In the genomic region with DNA sequence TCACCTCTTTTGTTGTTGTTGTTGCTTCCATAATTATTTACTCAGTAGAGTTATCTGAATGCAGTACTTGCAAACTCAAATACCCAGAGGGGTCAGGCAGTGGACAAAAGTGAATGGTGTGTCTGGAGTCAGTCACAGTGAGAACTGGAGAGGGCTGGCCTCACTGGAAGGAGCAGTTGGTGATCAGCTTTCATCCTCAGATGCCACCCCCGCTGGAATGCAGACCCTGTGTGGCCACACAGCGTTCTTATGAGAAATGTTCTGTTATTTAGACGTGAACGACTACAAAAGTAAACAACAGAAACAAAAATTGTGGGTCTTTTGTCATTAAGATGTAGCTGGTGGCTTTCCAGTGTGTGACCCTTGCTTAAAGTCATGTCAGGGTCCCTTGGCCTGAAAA, we compare ENCODE assay signal across 2 cellular contexts.
A peak's percentile ranks its signal among the peaks of the same experiment; 100 is the strongest.
TF ChIP-seq lines count a peak whose summit lies in the region.

No MANE protein-coding gene starts in this region.

TF ChIP-seq in GM23338, 12 proteins besides CTCF, POLR2A, EP300 and RAD21:
- no peak for TF ChIP-seq EZH2phosphoT487 (IDR thresholded peaks at IDR 0.05; ENCODE audit: unreplicated experiment)
- no peak for TF ChIP-seq JUNB (IDR thresholded peaks at IDR 0.05; ENCODE audit: unreplicated experiment)
- no peak for TF ChIP-seq STAT1 (IDR thresholded peaks at IDR 0.05; ENCODE audit: unreplicated experiment)
- TF ChIP-seq, protein P1, sequence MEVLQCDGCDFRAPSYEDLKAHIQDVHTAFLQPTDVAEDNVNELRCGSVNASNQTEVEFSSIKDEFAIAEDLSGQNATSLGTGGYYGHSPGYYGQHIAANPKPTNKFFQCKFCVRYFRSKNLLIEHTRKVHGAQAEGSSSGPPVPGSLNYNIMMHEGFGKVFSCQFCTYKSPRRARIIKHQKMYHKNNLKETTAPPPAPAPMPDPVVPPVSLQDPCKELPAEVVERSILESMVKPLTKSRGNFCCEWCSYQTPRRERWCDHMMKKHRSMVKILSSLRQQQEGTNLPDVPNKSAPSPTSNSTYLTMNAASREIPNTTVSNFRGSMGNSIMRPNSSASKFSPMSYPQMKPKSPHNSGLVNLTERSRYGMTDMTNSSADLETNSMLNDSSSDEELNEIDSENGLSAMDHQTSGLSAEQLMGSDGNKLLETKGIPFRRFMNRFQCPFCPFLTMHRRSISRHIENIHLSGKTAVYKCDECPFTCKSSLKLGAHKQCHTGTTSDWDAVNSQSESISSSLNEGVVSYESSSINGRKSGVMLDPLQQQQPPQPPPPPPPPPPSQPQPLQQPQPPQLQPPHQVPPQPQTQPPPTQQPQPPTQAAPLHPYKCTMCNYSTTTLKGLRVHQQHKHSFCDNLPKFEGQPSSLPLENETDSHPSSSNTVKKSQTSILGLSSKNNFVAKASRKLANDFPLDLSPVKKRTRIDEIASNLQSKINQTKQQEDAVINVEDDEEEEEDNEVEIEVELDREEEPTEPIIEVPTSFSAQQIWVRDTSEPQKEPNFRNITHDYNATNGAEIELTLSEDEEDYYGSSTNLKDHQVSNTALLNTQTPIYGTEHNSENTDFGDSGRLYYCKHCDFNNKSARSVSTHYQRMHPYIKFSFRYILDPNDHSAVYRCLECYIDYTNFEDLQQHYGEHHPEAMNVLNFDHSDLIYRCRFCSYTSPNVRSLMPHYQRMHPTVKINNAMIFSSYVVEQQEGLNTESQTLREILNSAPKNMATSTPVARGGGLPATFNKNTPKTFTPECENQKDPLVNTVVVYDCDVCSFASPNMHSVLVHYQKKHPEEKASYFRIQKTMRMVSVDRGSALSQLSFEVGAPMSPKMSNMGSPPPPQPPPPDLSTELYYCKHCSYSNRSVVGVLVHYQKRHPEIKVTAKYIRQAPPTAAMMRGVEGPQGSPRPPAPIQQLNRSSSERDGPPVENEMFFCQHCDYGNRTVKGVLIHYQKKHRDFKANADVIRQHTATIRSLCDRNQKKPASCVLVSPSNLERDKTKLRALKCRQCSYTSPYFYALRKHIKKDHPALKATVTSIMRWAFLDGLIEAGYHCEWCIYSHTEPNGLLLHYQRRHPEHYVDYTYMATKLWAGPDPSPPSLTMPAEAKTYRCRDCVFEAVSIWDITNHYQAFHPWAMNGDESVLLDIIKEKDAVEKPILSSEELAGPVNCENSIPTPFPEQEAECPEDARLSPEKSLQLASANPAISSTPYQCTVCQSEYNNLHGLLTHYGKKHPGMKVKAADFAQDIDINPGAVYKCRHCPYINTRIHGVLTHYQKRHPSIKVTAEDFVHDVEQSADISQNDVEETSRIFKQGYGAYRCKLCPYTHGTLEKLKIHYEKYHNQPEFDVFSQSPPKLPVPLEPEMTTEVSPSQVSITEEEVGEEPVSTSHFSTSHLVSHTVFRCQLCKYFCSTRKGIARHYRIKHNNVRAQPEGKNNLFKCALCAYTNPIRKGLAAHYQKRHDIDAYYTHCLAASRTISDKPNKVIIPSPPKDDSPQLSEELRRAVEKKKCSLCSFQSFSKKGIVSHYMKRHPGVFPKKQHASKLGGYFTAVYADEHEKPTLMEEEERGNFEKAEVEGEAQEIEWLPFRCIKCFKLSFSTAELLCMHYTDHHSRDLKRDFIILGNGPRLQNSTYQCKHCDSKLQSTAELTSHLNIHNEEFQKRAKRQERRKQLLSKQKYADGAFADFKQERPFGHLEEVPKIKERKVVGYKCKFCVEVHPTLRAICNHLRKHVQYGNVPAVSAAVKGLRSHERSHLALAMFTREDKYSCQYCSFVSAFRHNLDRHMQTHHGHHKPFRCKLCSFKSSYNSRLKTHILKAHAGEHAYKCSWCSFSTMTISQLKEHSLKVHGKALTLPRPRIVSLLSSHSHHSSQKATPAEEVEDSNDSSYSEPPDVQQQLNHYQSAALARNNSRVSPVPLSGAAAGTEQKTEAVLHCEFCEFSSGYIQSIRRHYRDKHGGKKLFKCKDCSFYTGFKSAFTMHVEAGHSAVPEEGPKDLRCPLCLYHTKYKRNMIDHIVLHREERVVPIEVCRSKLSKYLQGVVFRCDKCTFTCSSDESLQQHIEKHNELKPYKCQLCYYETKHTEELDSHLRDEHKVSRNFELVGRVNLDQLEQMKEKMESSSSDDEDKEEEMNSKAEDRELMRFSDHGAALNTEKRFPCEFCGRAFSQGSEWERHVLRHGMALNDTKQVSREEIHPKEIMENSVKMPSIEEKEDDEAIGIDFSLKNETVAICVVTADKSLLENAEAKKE (CRISPR knock-in tag; IDR thresholded peaks at IDR 0.05) = no peak

TF ChIP-seq in H1, 55 proteins besides CTCF, POLR2A, EP300 and RAD21:
- peak; percentile 75; the same call in 1 of the 2 replicates for TF ChIP-seq TEAD4 (IDR thresholded peaks at IDR 0.05; ENCODE audit: low read depth, low read length)
- no peak for TF ChIP-seq SP2 (IDR thresholded peaks at IDR 0.05; ENCODE audit: low read length)
